9 cellular contexts compared by ENCODE assay signal in the genomic region with DNA sequence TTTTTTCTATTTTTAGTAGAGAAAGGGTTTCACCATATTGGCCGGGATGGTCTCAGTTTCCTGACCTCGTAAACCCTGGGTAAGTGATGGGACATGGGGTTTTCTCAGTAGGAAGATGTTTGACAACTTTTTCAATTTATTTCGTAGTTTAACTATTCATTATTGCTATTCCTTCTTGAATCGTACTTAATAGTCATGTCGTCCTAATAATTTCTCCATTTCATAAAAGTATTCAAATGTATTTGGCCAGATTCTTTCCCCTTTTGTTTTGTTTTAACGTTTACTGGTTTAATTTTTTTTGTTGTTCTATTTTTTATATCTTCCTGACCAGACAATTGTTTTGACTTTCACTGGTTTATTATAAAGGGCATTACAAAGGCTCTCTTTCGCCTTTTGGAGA. TPM values are rescaled to one million over a fixed set of nuclear protein-coding genes. Genes with fewer than 3 reads are reported as not detected.
DNase-seq lines count a peak whose midpoint lies in the region; ATAC-seq, FAIRE-seq and TF ChIP-seq lines count a peak whose summit lies in the region.
"Had no signal": no experiment of that assay in that cellular context is flagged by ENCODE, and none has a peak within 500 bp of the region (broad histone marks: within the 10 kb centered on the region; RNA-seq: fewer than 3 reads in every experiment).

No MANE protein-coding gene starts in this region.

- intact Hi-C loops in Panc1 (cut with micrococcal nuclease; ENCODE audit: unreplicated experiment) = no loop called here
- intact Hi-C loops in endothelial cell of umbilical vein (cut with micrococcal nuclease) = loop anchor here (2.0 to 5.0 kb wide), 7 partner anchors 47 to 405 kb away; partner anchors contain the start of gene ZSCAN12
- intact Hi-C loops in pancreas (cut with DNase I) = no loop called here
- intact Hi-C loops in left colon (cut with DNase I, micrococcal nuclease) = no loop called here

- peak overlapping the region; percentile 76 to 97 for H3K4me3 Mint-ChIP-seq in H9

- no peaks in the 10 kb centered on the region; a peak in 1 of 5 replicates for H3K9me3 Mint-ChIP-seq in H9

- no peak overlapping the region for H3K18ac ChIP-seq in H9 (ENCODE audit: insufficient read length, low read depth, low read length)

- BruUV-seq in Panc1 (replicated peaks; lab: Mats Ljungman, UMichigan) = no TSS peak
- no TSS peak for BruUV-seq in endothelial cell of umbilical vein (replicated peaks; lab: Mats Ljungman, UMichigan)

- peak overlapping the region; percentile 72 for H3K27ac ChIP-seq in H9 (ENCODE audit: insufficient read length, low read depth, low read length)
- peak overlapping the region; percentile 40; the same call in 1 of the 2 replicates for H3K27ac ChIP-seq in Panc1 (ENCODE audit: low read length)
- H3K27ac ChIP-seq in endothelial cell of umbilical vein (ENCODE audit: insufficient read depth, low read depth, low read length) = no peak overlapping the region
- peak overlapping the region in 1 of 4 donors; percentile 19 for H3K27ac ChIP-seq in pancreas
- H3K27ac ChIP-seq: psoas muscle had no signal

- H4K20me1 ChIP-seq in H9 (ENCODE audit: control insufficient read depth, insufficient read depth, insufficient read length) (no peaks in the 10 kb centered on the region), endothelial cell of umbilical vein (replicated peaks; ENCODE audit: control insufficient read depth, extremely low read depth, insufficient read depth, low read length) (no peaks in the 10 kb centered on the region)

- H2AK5ac ChIP-seq in H9 (ENCODE audit: insufficient read length, low read length) = no peak overlapping the region

- H3K27me3 Mint-ChIP-seq in H9 (ENCODE audit: low read depth) = peaks cover 13% of the 10 kb centered on the region

- H4K8ac ChIP-seq in H9 (replicated peaks; ENCODE audit: insufficient read length, low read depth, low read length) = no peak overlapping the region

- no peaks in the 10 kb centered on the region for H3K36me3 ChIP-seq in Panc1 (ENCODE audit: control insufficient read depth, insufficient read depth, low read length)
- H3K36me3 ChIP-seq in endothelial cell of umbilical vein (ENCODE audit: control insufficient read depth in 2 of 2, extremely low read depth in 1 of 2, insufficient read depth in 2 of 2, low read length in 2 of 2) = no peaks in the 10 kb centered on the region
- H3K36me3 ChIP-seq in pancreas = no peaks in the 10 kb centered on the region

- peak overlapping the region; percentile 57; the same call in 1 of the 2 replicates for H3K14ac ChIP-seq in H9 (ENCODE audit: insufficient read depth, low read length)

- WGBS in H9 (ENCODE audit: extremely low coverage, insufficient read length, low lambda C conversion rate) = no CpG with 5 or more reads among the region's 7 CpGs
- 46 to 49% methylated on average over 7 of the region's 7 CpGs for WGBS in pancreas, 2 donors

- peak overlapping the region; percentile 71 for H3K4me2 ChIP-seq in H9 (ENCODE audit: insufficient read depth, insufficient read length, low read length)
- peak overlapping the region; percentile 75 for H3K4me2 ChIP-seq in endothelial cell of umbilical vein (ENCODE audit: insufficient read depth, low read length)

- no peak overlapping the region for H4K5ac ChIP-seq in H9 (ENCODE audit: insufficient read length, low read depth, low read length)

- no peak overlapping the region for H2BK20ac ChIP-seq in H9 (ENCODE audit: low read depth, low read length, poor library complexity, severe bottlenecking)

- peaks cover 17 to 24% of the 10 kb centered on the region in 2 experiments for H3K4me1 Mint-ChIP-seq in H9

- DNase-seq in H9 (no peak), Panc1 (ENCODE audit: low read depth, low spot score) (no peak), endothelial cell of umbilical vein (ENCODE audit: low read depth, low spot score) (no peak), pancreas (no peak), H54 (ENCODE audit: insufficient read length, low spot score) (no peak), left colon (no peak)
- DNase-seq: psoas muscle had no signal

- no peak overlapping the region for H4K91ac ChIP-seq in H9 (ENCODE audit: insufficient read length, low read depth, low read length)

- POLR2A ChIA-PET in Panc1 (lab: Charles Lee) = no interaction called here
- POLR2A ChIA-PET in endothelial cell of umbilical vein (lab: Charles Lee) = interaction anchor here (0.6 kb wide), 1 partner anchor 11 kb away, joined by 3 read pairs; no protein-coding TSS in a partner anchor

- no peaks in the 10 kb centered on the region for H3K79me1 ChIP-seq in H9 (ENCODE audit: insufficient read depth, low read depth, low read length, poor library complexity, severe bottlenecking)

- H3K9me3 ChIP-seq in H9 (ENCODE audit: control insufficient read depth, low read depth, low read length) (no peaks in the 10 kb centered on the region), Panc1 (ENCODE audit: control insufficient read depth, insufficient read depth, low read depth, low read length) (no peaks in the 10 kb centered on the region), endothelial cell of umbilical vein (replicated peaks; ENCODE audit: control insufficient read depth, insufficient read depth, low read length) (no peaks in the 10 kb centered on the region), pancreas (no peaks in the 10 kb centered on the region)
- H3K9me3 ChIP-seq: psoas muscle had no signal

- H3K27me3 ChIP-seq in H9 (ENCODE audit: insufficient read depth, low read length) (no peaks in the 10 kb centered on the region), Panc1 (ENCODE audit: control insufficient read depth, insufficient read depth, low read length) (peaks cover 9% of the 10 kb centered on the region; the same call in 1 of the 2 replicates), endothelial cell of umbilical vein (ENCODE audit: control insufficient read depth in 2 of 2, insufficient read depth in 2 of 2, low read length in 2 of 2) (peaks cover 0 to 2% of the 10 kb centered on the region in 2 experiments), pancreas (peaks cover 0 to 39% (median 0%) of the 10 kb centered on the region in 4 donors)

- in situ Hi-C loops in Panc1 (cut with HindIII; ENCODE audit: low pct_unique_long_range_greater_than_20kb, low sequenced_read_pairs) = no loop called here

- no peak overlapping the region for H2BK15ac ChIP-seq in H9 (ENCODE audit: low read depth, low read length)

- H2BK5ac ChIP-seq in H9 (ENCODE audit: insufficient read length, low read length) = no peak overlapping the region

- CTCF ChIA-PET in Panc1 (lab: Charles Lee) (interaction anchor here (1.2 kb wide), 1 partner anchor 53 kb away, joined by 7 read pairs; no protein-coding TSS in a partner anchor), endothelial cell of umbilical vein (lab: Charles Lee) (interaction anchor here (0.9 to 1.9 kb wide), 7 partner anchors 8 to 186 kb away, joined by 3 to 4 read pairs (median 3); a partner anchor contains a TSS)

- peaks cover 17% of the 10 kb centered on the region for H3K23me2 ChIP-seq in H9 (ENCODE audit: insufficient read length, low read depth, low read length, poor library complexity, severe bottlenecking)

- TF ChIP-seq CTCF in H9 (conservative IDR thresholded peaks at IDR 0.05) (no peak), Panc1 (IDR thresholded peaks at IDR 0.05) (no peak), endothelial cell of umbilical vein (IDR thresholded peaks at IDR 0.05; ENCODE audit: extremely low read depth in 1 of 2, insufficient read depth in 1 of 2, low read depth in 1 of 2, low read length in 2 of 2) (no peak), pancreas (IDR thresholded peaks at IDR 0.05) (no peak)

- no peak overlapping the region for H3K56ac ChIP-seq in H9 (ENCODE audit: insufficient read length, low read depth, low read length)

- H2BK120ac ChIP-seq in H9 (ENCODE audit: low read depth, low read length, poor library complexity, severe bottlenecking) = no peak overlapping the region

- H2AFZ ChIP-seq in H9 (ENCODE audit: low read length) (peak overlapping the region; percentile 90), endothelial cell of umbilical vein (ENCODE audit: low read depth, low read length) (peak overlapping the region; percentile 26)

- no peak for ATAC-seq in Panc1
- ATAC-seq in pancreas = no peak
- ATAC-seq in HG03378 (IDR thresholded peaks at IDR 0.05; ENCODE audit: unreplicated experiment) = no peak
- ATAC-seq in left colon = no peak
- ATAC-seq: psoas muscle had no signal

- no peaks in the 10 kb centered on the region; a peak in 1 of 7 replicates for H3K36me3 Mint-ChIP-seq in H9 (ENCODE audit: insufficient read depth in 1 of 3, low read depth in 3 of 3)

- no peaks in the 10 kb centered on the region for H3K4me1 ChIP-seq in H9 (ENCODE audit: insufficient read depth, low read length)
- H3K4me1 ChIP-seq in Panc1 (ENCODE audit: control insufficient read depth, insufficient read depth, low read length) = peaks cover 11% of the 10 kb centered on the region
- H3K4me1 ChIP-seq in endothelial cell of umbilical vein (ENCODE audit: control insufficient read depth, extremely low read depth, insufficient read depth, low read length) = peaks cover 15% of the 10 kb centered on the region
- no peaks in the 10 kb centered on the region for H3K4me1 ChIP-seq in pancreas
- H3K4me1 ChIP-seq: psoas muscle had no signal

- H3K9ac ChIP-seq in H9 (ENCODE audit: extremely low read depth, insufficient read length, low read length) (peak overlapping the region; percentile 78), endothelial cell of umbilical vein (replicated peaks; ENCODE audit: extremely low read depth, insufficient read depth, low read length) (no peak overlapping the region)

- no peak overlapping the region for H2BK12ac ChIP-seq in H9 (ENCODE audit: insufficient read length, low read depth, low read length)

- FAIRE-seq in endothelial cell of umbilical vein (lab: Jason Lieb, UNC) (no peak), pancreas (lab: Jason Lieb, UNC) (no peak), H54 (lab: Jason Lieb, UNC) (no peak)
- FAIRE-seq: islet of Langerhans had no signal

- H3K4ac ChIP-seq in H9 (ENCODE audit: low read depth, low read length) = no peak overlapping the region

- H3K23ac ChIP-seq in H9 (ENCODE audit: insufficient read length, low read depth, low read length) = no peak overlapping the region

- dilution Hi-C loops in endothelial cell of umbilical vein (cut with MboI; ENCODE audit: extremely low pct_ligation_motif_present, low sequenced_read_pairs) = no loop called here

- H3K4me3 ChIP-seq in Panc1 (ENCODE audit: low read depth in 2 of 2, low read length in 2 of 2) = peak overlapping the region; percentile 33 to 58
- H3K4me3 ChIP-seq in endothelial cell of umbilical vein (replicated peaks in 1 of 3; ENCODE audit: insufficient read depth in 1 of 3, low read depth in 1 of 3, low read length in 3 of 3) = no peak overlapping the region
- H3K4me3 ChIP-seq in pancreas = peak overlapping the region in 3 of 4 donors; percentile 6 to 29 (median 28)

- H3K27ac Mint-ChIP-seq in H9 = peak overlapping the region; percentile 60 to 98 (median 91); a peak in 5 of 7 replicates

- H3K9me1 ChIP-seq in endothelial cell of umbilical vein (replicated peaks; ENCODE audit: control insufficient read depth, extremely low read depth, insufficient read depth, low read length) = no peaks in the 10 kb centered on the region

- no peak for TF ChIP-seq POLR2A in endothelial cell of umbilical vein (IDR thresholded peaks at IDR 0.05; ENCODE audit: low read depth, low read length)
- no peak for TF ChIP-seq POLR2A in H54 (IDR thresholded peaks at IDR 0.05; ENCODE audit: low read depth, low read length)

- H3K79me2 ChIP-seq in H9 (ENCODE audit: insufficient read depth, low read length) = no peaks in the 10 kb centered on the region
- no peaks in the 10 kb centered on the region for H3K79me2 ChIP-seq in endothelial cell of umbilical vein (ENCODE audit: control insufficient read depth, insufficient read depth, low read length)

- H3T11ph ChIP-seq in H9 (ENCODE audit: low read length) = no peak overlapping the region

RNA-seq across cellular contexts. Expression of gene GPX5, which starts 16.3 kb away (rescaled TPM):
- total RNA-seq in H9 (2021) = not detected in 2 replicates
- not detected for total RNA-seq in Panc1 (2021; ENCODE audit: unreplicated experiment)
- not detected for polyA plus RNA-seq in Panc1 (2012; ENCODE audit: insufficient read length)
- total RNA-seq in endothelial cell of umbilical vein = not detected in 2 replicates
- not detected in 2 replicates for polyA plus RNA-seq in endothelial cell of umbilical vein
- polyA plus RNA-seq in endothelial cell of umbilical vein (2011; cell fraction: cytosol; rRNA removed) = not detected in 2 replicates
- polyA plus RNA-seq in endothelial cell of umbilical vein (2011; cell fraction: nucleus; rRNA removed) = not detected in 2 replicates
- polyA plus RNA-seq in endothelial cell of umbilical vein (2012) = not detected in 2 replicates
- not detected in 2 replicates for polyA minus RNA-seq in endothelial cell of umbilical vein
- polyA minus RNA-seq in endothelial cell of umbilical vein (2011; cell fraction: cytosol; rRNA and poly(A)+ RNA removed) = not detected
- not detected in 2 replicates for polyA minus RNA-seq in endothelial cell of umbilical vein (2011; cell fraction: nucleus; rRNA and poly(A)+ RNA removed)
- total RNA-seq in pancreas = not detected
- not detected for polyA plus RNA-seq in pancreas
- not detected for total RNA-seq in left colon
- total RNA-seq: psoas muscle had no signal
- polyA plus RNA-seq: psoas muscle had no signal

RNA-seq across cellular contexts. Expression of gene GPX6, which starts 26.4 kb away (rescaled TPM):
- total RNA-seq in H9 (2021) (not detected in 2 replicates), Panc1 (2021; ENCODE audit: unreplicated experiment) (not detected), endothelial cell of umbilical vein (not detected in 2 replicates), pancreas (not detected), left colon (not detected)
- not detected for polyA plus RNA-seq in Panc1 (2012; ENCODE audit: insufficient read length)
- polyA plus RNA-seq in endothelial cell of umbilical vein (not detected in 2 replicates), pancreas (not detected)
- not detected in 2 replicates for polyA plus RNA-seq in endothelial cell of umbilical vein (2011; cell fraction: cytosol; rRNA removed)
- polyA plus RNA-seq in endothelial cell of umbilical vein (2011; cell fraction: nucleus; rRNA removed) = not detected in 2 replicates
- polyA plus RNA-seq in endothelial cell of umbilical vein (2012) = not detected in 2 replicates
- polyA minus RNA-seq in endothelial cell of umbilical vein = not detected in 2 replicates
- not detected for polyA minus RNA-seq in endothelial cell of umbilical vein (2011; cell fraction: cytosol; rRNA and poly(A)+ RNA removed)
- not detected in 2 replicates for polyA minus RNA-seq in endothelial cell of umbilical vein (2011; cell fraction: nucleus; rRNA and poly(A)+ RNA removed)
- total RNA-seq: psoas muscle had no signal
- polyA plus RNA-seq: psoas muscle had no signal

Comparison
In these comparisons a context has a peak if more than half of its experiments do, and no peak if none do; other contexts are left out.
1. H3K4me3 ChIP-seq: peak in Panc1 (2 of 2) and pancreas (3 of 4); none in endothelial cell of umbilical vein (0 of 3).